Comparison of ENCODE assay signal across 13 cellular contexts in genomic region chr7:154975984-154976383, GRCh38.
"Had no signal": no experiment of that assay in that cellular context is flagged by ENCODE, and none has a peak within 500 bp of the region (broad histone marks: within the 10 kb centered on the region; RNA-seq: fewer than 3 reads in every experiment).

No MANE protein-coding gene starts in this region.

- H3K4me1 Mint-ChIP-seq: mesothelial cell of epicardium had no signal

- H3K27me3 Mint-ChIP-seq: activated CD8-positive, alpha-beta memory T cell treated with anti-CD3 and anti-CD28 coated beads, Interleukin-2, amount 10 ng/mL, durations not matched to agents 7 days and 5 days; activated naive CD8-positive, alpha-beta T cell treated with anti-CD3 and anti-CD28 coated beads for 36 hours had no signal

- ATAC-seq: activated CD4-positive, CD25-positive, alpha-beta regulatory T cell treated with anti-CD3 and anti-CD28 coated beads, Interleukin-2, amount 50 U/mL, for 24 hours; activated CD8-positive, alpha-beta memory T cell treated with anti-CD3 and anti-CD28 coated beads, Interleukin-2, amount 10 ng/mL, durations not matched to agents 7 days and 5 days; activated T-cell treated with anti-CD3 and anti-CD28 coated beads, Interleukin-2, amount 50 U/mL, for 4 hours had no signal

- H3K9me3 ChIP-seq: breast epithelium, right atrium auricular region, tibial artery, vagina had no signal

- H3K36me3 ChIP-seq: breast epithelium, vagina had no signal

- H3K27me3 ChIP-seq: breast epithelium, right atrium auricular region, tibial artery, vagina had no signal

- H3K27ac ChIP-seq: breast epithelium, right atrium auricular region, tibial artery, vagina had no signal

- H3K27ac Mint-ChIP-seq: activated CD8-positive, alpha-beta memory T cell treated with anti-CD3 and anti-CD28 coated beads, Interleukin-2, amount 10 ng/mL, durations not matched to agents 7 days and 5 days; activated naive CD8-positive, alpha-beta T cell treated with anti-CD3 and anti-CD28 coated beads for 36 hours; mesothelial cell of epicardium had no signal

- H3K4me3 Mint-ChIP-seq: activated CD8-positive, alpha-beta memory T cell treated with anti-CD3 and anti-CD28 coated beads, Interleukin-2, amount 10 ng/mL, durations not matched to agents 7 days and 5 days; activated naive CD8-positive, alpha-beta T cell treated with anti-CD3 and anti-CD28 coated beads for 36 hours; activated T-cell treated with anti-CD3 and anti-CD28 coated beads, Interleukin-2, amount 50 U/mL, for 4 hours; mesothelial cell of epicardium had no signal

- H3K9me3 Mint-ChIP-seq: activated naive CD8-positive, alpha-beta T cell treated with anti-CD3 and anti-CD28 coated beads for 36 hours; activated T-cell treated with anti-CD3 and anti-CD28 coated beads, Interleukin-2, amount 50 U/mL, for 4 hours; mesothelial cell of epicardium had no signal

- H3K4me3 ChIP-seq: breast epithelium, right atrium auricular region, tibial artery, vagina had no signal

- H3K4me1 ChIP-seq: breast epithelium, tibial artery, vagina had no signal

- DNase-seq: activated CD8-positive, alpha-beta memory T cell treated with anti-CD3 and anti-CD28 coated beads, Interleukin-2, amount 10 ng/mL, durations not matched to agents 7 days and 5 days; activated gamma-delta T cell; activated naive CD8-positive, alpha-beta T cell treated with anti-CD3 and anti-CD28 coated beads for 36 hours; activated T-cell treated with anti-CD3 and anti-CD28 coated beads, Interleukin-2, amount 50 U/mL, for 4 hours; aorta; dermis blood vessel endothelial cell; small intestine; tibial artery had no signal
